In the genomic region with DNA sequence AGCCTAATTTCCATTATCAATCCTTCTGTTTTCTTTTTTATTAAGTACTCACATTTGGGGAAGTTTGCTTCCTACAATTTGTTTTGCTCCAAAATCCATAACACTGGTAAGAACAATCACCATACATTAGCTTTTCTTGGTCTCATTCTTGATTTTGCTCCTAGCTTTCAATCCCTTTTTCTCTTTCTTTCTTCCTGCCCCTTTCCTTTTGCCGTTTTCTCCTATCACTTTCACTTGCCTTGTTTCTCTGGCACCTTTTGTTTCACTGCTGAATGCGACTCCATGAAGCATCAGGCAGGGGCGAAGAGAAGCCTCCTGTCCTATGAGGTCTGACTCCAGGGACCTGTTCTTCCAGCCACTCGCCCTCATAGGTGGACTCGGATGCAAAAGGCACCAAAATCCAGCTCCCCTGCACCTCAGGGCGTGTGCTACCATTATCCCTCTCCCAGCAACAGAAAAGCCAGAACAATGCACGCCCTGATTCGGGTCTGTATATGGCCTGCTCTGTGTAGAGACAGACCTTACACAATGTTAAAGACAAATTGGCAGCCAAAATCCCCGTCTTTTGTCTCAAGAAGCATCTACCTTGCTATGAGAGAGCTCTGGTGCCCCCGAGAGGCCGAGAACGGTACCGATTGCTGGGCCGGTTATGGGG, we compare ENCODE assay signal across 8 cellular contexts.
A peak's percentile ranks its signal among the peaks of the same experiment; 100 is the strongest.
DNase-seq lines count a peak whose midpoint lies in the region; ATAC-seq lines count a peak whose summit lies in the region.

No MANE protein-coding gene starts in this region.

- peak; percentile 68 for ATAC-seq in GM19324 (IDR thresholded peaks at IDR 0.05; ENCODE audit: low FRiP score, unreplicated experiment)
- ATAC-seq in activated CD4-positive, CD25-positive, alpha-beta regulatory T cell treated with anti-CD3 and anti-CD28 coated beads, Interleukin-2, amount 50 U/mL, for 24 hours, result no peak

- DNase-seq in DMS 273 treated with DMSO at 0.1 percent for 48 hours (lab: John Stamatoyannopoulos, UW), result peak; percentile 6
- peak; percentile 67 for DNase-seq in HT1080 (ENCODE audit: low read depth)
- DNase-seq in NCI-H748 treated with DMSO at 0.1 percent for 48 hours (lab: John Stamatoyannopoulos, UW), result peak; percentile 48
- peak; percentile 82 for DNase-seq in astrocyte of the hippocampus (ENCODE audit: low read depth, low spot score)
- peak; percentile 59 for DNase-seq in iPS DF 19.7 (ENCODE audit: low read depth, low spot score)
- peak; percentile 62 for DNase-seq in smooth muscle cell of the brain vasculature (ENCODE audit: low read depth, low spot score)

Comparison
In these comparisons a context has a peak if more than half of its experiments do, and no peak if none do; other contexts are left out.
1. DNase-seq: peak in every context shown above with its lines; median percentile 82 in astrocyte of the hippocampus; 67 in HT1080; 62 in smooth muscle cell of the brain vasculature; 59 in iPS DF 19.7; 48 in NCI-H748 treated with DMSO at 0.1 percent for 48 hours; 6 in DMS 273 treated with DMSO at 0.1 percent for 48 hours.